Comparison of ENCODE assay signal across 1 cellular context in the genomic region with DNA sequence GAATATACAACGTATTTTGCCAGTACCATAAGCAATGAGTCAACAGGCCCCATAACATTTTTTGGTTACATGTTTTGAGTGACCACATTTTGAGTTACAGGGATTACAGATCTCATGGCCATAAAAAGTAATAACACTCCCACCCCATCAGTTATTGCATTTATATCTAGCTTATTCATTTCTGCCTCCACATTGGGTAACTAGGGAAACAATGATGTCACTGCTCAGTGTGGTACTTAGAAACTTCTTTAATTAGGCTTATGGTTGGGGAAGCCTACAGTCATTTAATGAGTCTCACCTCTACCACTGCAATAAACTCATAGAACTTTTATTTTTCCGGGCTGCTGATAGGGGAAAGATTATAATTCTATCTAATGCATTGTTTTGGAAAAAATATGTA.
TF ChIP-seq lines count a peak whose summit lies in the region.

No MANE protein-coding gene starts in this region.

TF ChIP-seq in SK-N-SH, 30 proteins besides CTCF, POLR2A, EP300 and RAD21 (continued from another document):
- TF ChIP-seq REST (IDR thresholded peaks at IDR 0.05; ENCODE audit: low read depth, low read length): no peak
- no peak for TF ChIP-seq SMC3 (IDR thresholded peaks at IDR 0.05; ENCODE audit: low read depth, low read length)
- no peak for TF ChIP-seq TEAD4 (IDR thresholded peaks at IDR 0.05; ENCODE audit: borderline replicate concordance, insufficient read depth)
- no peak for TF ChIP-seq ELF1 (IDR thresholded peaks at IDR 0.05)
- TF ChIP-seq NRF1 (IDR thresholded peaks at IDR 0.05; ENCODE audit: low read depth, low read length): no peak
- no peak for TF ChIP-seq PBX3 (IDR thresholded peaks at IDR 0.05)
- no peak for TF ChIP-seq MXI1 (IDR thresholded peaks at IDR 0.05; ENCODE audit: low read depth, low read length)
- TF ChIP-seq YY1 (IDR thresholded peaks at IDR 0.05; ENCODE audit: low read depth): no peak
- no peak for TF ChIP-seq FOSL2 (IDR thresholded peaks at IDR 0.05; ENCODE audit: borderline replicate concordance, low read depth)
- no peak for TF ChIP-seq MEF2A (IDR thresholded peaks at IDR 0.05; ENCODE audit: borderline replicate concordance, low read depth)
- TF ChIP-seq, protein P1, sequence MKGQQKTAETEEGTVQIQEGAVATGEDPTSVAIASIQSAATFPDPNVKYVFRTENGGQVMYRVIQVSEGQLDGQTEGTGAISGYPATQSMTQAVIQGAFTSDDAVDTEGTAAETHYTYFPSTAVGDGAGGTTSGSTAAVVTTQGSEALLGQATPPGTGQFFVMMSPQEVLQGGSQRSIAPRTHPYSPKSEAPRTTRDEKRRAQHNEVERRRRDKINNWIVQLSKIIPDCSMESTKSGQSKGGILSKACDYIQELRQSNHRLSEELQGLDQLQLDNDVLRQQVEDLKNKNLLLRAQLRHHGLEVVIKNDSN (IDR thresholded peaks at IDR 0.05; ENCODE audit: borderline replicate concordance, low read depth): no peak
- no peak for TF ChIP-seq TAF1 (IDR thresholded peaks at IDR 0.05; ENCODE audit: borderline replicate concordance, low read depth, low read length)
- TF ChIP-seq ZBTB33 (IDR thresholded peaks at IDR 0.05; ENCODE audit: borderline replicate concordance, low read depth): no peak
- TF ChIP-seq JUND (IDR thresholded peaks at IDR 0.05): no peak
- no peak for TF ChIP-seq POLR2AphosphoS5 (IDR thresholded peaks at IDR 0.05; ENCODE audit: low read depth, low read length)
- no peak for TF ChIP-seq USF2 (IDR thresholded peaks at IDR 0.05; ENCODE audit: borderline replicate concordance, low read depth, low read length)
- TF ChIP-seq, protein P2, sequence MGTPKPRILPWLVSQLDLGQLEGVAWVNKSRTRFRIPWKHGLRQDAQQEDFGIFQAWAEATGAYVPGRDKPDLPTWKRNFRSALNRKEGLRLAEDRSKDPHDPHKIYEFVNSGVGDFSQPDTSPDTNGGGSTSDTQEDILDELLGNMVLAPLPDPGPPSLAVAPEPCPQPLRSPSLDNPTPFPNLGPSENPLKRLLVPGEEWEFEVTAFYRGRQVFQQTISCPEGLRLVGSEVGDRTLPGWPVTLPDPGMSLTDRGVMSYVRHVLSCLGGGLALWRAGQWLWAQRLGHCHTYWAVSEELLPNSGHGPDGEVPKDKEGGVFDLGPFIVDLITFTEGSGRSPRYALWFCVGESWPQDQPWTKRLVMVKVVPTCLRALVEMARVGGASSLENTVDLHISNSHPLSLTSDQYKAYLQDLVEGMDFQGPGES (IDR thresholded peaks at IDR 0.05; ENCODE audit: low read depth, low read length): no peak
